1 cellular context compared by ENCODE assay signal in the genomic region with DNA sequence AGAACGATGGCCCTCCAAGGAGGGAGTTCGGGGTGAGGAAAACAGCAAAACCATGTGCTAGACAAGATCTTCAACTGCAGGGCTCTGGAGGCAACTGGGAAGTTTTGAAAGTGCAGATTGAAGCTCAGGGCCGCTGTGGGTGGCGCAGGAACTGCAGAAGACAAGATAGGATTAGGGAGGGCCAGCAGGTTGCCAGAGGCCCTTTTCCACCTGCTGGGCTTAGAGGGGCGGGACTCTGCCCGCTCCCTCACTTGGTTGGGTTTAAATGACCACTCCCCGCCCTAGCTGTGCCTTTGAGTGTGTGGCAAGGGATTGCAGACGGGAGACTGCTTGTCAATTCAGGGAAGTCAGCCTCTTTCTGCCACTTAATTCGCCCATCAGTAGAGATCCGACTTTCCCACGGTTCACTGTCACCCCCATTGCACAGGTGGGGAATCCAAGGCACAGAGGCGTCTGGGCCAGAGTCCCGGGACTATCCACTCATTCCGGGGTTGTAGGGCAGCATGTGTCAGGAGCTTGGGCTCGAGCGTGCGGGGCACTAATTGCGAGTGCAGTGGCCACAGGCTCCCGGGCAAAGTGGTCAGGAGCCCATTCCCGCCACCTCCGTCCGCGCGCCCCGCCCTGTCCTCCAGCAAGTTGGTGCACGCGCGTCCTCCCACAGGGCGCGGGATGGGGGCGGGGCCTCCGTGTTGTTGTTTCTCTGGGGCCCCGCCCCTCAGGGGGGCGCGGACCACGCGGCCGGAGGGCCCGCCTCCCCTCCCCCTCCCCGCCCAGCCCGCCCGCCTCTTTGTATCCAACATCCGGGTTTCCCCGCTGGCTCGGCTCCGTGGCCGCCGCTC.
TF ChIP-seq lines count a peak whose summit lies in the region.

A gene (plus strand): TSS at position 816 of the 839 bp plus-strand sequence. CDS start 433 bp downstream, outside the sequence.

TF ChIP-seq in HepG2, 621 proteins besides CTCF, POLR2A, EP300 and RAD21 (continued from another document and continues in another):
- TF ChIP-seq, protein P1, sequence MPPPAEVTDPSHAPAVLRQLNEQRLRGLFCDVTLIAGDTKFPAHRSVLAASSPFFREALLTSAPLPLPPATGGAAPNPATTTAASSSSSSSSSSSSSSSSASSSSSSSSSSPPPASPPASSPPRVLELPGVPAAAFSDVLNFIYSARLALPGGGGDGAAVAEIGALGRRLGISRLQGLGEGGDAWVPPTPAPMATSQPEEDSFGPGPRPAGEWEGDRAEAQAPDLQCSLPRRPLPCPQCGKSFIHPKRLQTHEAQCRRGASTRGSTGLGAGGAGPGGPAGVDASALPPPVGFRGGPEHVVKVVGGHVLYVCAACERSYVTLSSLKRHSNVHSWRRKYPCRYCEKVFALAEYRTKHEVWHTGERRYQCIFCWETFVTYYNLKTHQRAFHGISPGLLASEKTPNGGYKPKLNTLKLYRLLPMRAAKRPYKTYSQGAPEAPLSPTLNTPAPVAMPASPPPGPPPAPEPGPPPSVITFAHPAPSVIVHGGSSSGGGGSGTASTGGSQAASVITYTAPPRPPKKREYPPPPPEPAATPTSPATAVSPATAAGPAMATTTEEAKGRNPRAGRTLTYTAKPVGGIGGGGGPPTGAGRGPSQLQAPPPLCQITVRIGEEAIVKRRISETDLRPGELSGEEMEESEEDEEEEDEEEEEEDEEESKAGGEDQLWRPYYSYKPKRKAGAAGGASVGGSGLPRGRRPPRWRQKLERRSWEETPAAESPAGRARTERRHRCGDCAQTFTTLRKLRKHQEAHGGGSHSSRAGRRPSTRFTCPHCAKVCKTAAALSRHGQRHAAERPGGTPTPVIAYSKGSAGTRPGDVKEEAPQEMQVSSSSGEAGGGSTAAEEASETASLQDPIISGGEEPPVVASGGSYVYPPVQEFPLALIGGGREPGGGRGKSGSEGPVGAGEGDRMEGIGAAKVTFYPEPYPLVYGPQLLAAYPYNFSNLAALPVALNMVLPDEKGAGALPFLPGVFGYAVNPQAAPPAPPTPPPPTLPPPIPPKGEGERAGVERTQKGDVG (CRISPR knock-in tag; IDR thresholded peaks at IDR 0.05; ENCODE audit: borderline replicate concordance), result no peak
- TF ChIP-seq HES4 (CRISPR knock-in tag; IDR thresholded peaks at IDR 0.05; ENCODE audit: borderline replicate concordance) (no peak), ZMYM3 (CRISPR knock-in tag; IDR thresholded peaks at IDR 0.05) (peak; percentile 51; the same call in 1 of the 2 replicates), ESRRA (CRISPR knock-in tag; IDR thresholded peaks at IDR 0.05; ENCODE audit: low read depth) (no peak), ASH2L (IDR thresholded peaks at IDR 0.05; ENCODE audit: insufficient read length, low read depth, low read length) (no peak), AHR (CRISPR knock-in tag; IDR thresholded peaks at IDR 0.05) (no peak), FOXA1 (IDR thresholded peaks at IDR 0.05) (no peak), FOXA1 (CRISPR knock-in tag; IDR thresholded peaks at IDR 0.05) (no peak; the same call in 1 of the 2 replicates), ZNF225 (CRISPR knock-in tag; IDR thresholded peaks at IDR 0.05) (no peak), RBM22 (optimal IDR thresholded peaks at IDR 0.05; ENCODE audit: low read length) (peak; percentile 69), ZNF264 (CRISPR knock-in tag; IDR thresholded peaks at IDR 0.05) (peak; percentile 87)
- TF ChIP-seq, protein P2, sequence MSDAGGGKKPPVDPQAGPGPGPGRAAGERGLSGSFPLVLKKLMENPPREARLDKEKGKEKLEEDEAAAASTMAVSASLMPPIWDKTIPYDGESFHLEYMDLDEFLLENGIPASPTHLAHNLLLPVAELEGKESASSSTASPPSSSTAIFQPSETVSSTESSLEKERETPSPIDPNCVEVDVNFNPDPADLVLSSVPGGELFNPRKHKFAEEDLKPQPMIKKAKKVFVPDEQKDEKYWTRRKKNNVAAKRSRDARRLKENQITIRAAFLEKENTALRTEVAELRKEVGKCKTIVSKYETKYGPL (CRISPR knock-in tag; IDR thresholded peaks at IDR 0.05), result no peak
- TF ChIP-seq, protein P3, sequence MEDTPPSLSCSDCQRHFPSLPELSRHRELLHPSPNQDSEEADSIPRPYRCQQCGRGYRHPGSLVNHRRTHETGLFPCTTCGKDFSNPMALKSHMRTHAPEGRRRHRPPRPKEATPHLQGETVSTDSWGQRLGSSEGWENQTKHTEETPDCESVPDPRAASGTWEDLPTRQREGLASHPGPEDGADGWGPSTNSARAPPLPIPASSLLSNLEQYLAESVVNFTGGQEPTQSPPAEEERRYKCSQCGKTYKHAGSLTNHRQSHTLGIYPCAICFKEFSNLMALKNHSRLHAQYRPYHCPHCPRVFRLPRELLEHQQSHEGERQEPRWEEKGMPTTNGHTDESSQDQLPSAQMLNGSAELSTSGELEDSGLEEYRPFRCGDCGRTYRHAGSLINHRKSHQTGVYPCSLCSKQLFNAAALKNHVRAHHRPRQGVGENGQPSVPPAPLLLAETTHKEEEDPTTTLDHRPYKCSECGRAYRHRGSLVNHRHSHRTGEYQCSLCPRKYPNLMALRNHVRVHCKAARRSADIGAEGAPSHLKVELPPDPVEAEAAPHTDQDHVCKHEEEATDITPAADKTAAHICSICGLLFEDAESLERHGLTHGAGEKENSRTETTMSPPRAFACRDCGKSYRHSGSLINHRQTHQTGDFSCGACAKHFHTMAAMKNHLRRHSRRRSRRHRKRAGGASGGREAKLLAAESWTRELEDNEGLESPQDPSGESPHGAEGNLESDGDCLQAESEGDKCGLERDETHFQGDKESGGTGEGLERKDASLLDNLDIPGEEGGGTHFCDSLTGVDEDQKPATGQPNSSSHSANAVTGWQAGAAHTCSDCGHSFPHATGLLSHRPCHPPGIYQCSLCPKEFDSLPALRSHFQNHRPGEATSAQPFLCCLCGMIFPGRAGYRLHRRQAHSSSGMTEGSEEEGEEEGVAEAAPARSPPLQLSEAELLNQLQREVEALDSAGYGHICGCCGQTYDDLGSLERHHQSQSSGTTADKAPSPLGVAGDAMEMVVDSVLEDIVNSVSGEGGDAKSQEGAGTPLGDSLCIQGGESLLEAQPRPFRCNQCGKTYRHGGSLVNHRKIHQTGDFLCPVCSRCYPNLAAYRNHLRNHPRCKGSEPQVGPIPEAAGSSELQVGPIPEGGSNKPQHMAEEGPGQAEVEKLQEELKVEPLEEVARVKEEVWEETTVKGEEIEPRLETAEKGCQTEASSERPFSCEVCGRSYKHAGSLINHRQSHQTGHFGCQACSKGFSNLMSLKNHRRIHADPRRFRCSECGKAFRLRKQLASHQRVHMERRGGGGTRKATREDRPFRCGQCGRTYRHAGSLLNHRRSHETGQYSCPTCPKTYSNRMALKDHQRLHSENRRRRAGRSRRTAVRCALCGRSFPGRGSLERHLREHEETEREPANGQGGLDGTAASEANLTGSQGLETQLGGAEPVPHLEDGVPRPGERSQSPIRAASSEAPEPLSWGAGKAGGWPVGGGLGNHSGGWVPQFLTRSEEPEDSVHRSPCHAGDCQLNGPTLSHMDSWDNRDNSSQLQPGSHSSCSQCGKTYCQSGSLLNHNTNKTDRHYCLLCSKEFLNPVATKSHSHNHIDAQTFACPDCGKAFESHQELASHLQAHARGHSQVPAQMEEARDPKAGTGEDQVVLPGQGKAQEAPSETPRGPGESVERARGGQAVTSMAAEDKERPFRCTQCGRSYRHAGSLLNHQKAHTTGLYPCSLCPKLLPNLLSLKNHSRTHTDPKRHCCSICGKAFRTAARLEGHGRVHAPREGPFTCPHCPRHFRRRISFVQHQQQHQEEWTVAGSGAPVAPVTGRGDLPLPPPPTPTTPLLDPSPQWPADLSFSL (CRISPR knock-in tag; IDR thresholded peaks at IDR 0.05), result no peak
- TF ChIP-seq, protein P4, sequence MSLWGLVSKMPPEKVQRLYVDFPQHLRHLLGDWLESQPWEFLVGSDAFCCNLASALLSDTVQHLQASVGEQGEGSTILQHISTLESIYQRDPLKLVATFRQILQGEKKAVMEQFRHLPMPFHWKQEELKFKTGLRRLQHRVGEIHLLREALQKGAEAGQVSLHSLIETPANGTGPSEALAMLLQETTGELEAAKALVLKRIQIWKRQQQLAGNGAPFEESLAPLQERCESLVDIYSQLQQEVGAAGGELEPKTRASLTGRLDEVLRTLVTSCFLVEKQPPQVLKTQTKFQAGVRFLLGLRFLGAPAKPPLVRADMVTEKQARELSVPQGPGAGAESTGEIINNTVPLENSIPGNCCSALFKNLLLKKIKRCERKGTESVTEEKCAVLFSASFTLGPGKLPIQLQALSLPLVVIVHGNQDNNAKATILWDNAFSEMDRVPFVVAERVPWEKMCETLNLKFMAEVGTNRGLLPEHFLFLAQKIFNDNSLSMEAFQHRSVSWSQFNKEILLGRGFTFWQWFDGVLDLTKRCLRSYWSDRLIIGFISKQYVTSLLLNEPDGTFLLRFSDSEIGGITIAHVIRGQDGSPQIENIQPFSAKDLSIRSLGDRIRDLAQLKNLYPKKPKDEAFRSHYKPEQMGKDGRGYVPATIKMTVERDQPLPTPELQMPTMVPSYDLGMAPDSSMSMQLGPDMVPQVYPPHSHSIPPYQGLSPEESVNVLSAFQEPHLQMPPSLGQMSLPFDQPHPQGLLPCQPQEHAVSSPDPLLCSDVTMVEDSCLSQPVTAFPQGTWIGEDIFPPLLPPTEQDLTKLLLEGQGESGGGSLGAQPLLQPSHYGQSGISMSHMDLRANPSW (CRISPR knock-in tag; IDR thresholded peaks at IDR 0.05; ENCODE audit: borderline replicate concordance), result no peak
- TF ChIP-seq, protein P5, sequence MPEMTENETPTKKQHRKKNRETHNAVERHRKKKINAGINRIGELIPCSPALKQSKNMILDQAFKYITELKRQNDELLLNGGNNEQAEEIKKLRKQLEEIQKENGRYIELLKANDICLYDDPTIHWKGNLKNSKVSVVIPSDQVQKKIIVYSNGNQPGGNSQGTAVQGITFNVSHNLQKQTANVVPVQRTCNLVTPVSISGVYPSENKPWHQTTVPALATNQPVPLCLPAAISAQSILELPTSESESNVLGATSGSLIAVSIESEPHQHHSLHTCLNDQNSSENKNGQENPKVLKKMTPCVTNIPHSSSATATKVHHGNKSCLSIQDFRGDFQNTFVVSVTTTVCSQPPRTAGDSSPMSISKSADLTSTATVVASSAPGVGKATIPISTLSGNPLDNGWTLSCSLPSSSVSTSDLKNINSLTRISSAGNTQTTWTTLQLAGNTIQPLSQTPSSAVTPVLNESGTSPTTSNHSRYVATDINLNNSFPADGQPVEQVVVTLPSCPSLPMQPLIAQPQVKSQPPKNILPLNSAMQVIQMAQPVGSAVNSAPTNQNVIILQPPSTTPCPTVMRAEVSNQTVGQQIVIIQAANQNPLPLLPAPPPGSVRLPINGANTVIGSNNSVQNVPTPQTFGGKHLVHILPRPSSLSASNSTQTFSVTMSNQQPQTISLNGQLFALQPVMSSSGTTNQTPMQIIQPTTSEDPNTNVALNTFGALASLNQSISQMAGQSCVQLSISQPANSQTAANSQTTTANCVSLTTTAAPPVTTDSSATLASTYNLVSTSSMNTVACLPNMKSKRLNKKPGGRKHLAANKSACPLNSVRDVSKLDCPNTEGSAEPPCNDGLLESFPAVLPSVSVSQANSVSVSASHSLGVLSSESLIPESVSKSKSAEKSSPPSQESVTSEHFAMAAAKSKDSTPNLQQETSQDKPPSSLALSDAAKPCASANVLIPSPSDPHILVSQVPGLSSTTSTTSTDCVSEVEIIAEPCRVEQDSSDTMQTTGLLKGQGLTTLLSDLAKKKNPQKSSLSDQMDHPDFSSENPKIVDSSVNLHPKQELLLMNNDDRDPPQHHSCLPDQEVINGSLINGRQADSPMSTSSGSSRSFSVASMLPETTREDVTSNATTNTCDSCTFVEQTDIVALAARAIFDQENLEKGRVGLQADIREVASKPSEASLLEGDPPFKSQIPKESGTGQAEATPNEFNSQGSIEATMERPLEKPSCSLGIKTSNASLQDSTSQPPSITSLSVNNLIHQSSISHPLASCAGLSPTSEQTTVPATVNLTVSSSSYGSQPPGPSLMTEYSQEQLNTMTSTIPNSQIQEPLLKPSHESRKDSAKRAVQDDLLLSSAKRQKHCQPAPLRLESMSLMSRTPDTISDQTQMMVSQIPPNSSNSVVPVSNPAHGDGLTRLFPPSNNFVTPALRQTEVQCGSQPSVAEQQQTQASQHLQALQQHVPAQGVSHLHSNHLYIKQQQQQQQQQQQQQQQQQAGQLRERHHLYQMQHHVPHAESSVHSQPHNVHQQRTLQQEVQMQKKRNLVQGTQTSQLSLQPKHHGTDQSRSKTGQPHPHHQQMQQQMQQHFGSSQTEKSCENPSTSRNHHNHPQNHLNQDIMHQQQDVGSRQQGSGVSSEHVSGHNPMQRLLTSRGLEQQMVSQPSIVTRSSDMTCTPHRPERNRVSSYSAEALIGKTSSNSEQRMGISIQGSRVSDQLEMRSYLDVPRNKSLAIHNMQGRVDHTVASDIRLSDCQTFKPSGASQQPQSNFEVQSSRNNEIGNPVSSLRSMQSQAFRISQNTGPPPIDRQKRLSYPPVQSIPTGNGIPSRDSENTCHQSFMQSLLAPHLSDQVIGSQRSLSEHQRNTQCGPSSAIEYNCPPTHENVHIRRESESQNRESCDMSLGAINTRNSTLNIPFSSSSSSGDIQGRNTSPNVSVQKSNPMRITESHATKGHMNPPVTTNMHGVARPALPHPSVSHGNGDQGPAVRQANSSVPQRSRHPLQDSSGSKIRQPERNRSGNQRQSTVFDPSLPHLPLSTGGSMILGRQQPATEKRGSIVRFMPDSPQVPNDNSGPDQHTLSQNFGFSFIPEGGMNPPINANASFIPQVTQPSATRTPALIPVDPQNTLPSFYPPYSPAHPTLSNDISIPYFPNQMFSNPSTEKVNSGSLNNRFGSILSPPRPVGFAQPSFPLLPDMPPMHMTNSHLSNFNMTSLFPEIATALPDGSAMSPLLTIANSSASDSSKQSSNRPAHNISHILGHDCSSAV (CRISPR knock-in tag; IDR thresholded peaks at IDR 0.05; ENCODE audit: borderline replicate concordance), result no peak
- TF ChIP-seq, protein P6, sequence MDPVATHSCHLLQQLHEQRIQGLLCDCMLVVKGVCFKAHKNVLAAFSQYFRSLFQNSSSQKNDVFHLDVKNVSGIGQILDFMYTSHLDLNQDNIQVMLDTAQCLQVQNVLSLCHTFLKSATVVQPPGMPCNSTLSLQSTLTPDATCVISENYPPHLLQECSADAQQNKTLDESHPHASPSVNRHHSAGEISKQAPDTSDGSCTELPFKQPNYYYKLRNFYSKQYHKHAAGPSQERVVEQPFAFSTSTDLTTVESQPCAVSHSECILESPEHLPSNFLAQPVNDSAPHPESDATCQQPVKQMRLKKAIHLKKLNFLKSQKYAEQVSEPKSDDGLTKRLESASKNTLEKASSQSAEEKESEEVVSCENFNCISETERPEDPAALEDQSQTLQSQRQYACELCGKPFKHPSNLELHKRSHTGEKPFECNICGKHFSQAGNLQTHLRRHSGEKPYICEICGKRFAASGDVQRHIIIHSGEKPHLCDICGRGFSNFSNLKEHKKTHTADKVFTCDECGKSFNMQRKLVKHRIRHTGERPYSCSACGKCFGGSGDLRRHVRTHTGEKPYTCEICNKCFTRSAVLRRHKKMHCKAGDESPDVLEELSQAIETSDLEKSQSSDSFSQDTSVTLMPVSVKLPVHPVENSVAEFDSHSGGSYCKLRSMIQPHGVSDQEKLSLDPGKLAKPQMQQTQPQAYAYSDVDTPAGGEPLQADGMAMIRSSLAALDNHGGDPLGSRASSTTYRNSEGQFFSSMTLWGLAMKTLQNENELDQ (CRISPR knock-in tag; IDR thresholded peaks at IDR 0.05; ENCODE audit: borderline replicate concordance), result no peak
- TF ChIP-seq, protein P7, sequence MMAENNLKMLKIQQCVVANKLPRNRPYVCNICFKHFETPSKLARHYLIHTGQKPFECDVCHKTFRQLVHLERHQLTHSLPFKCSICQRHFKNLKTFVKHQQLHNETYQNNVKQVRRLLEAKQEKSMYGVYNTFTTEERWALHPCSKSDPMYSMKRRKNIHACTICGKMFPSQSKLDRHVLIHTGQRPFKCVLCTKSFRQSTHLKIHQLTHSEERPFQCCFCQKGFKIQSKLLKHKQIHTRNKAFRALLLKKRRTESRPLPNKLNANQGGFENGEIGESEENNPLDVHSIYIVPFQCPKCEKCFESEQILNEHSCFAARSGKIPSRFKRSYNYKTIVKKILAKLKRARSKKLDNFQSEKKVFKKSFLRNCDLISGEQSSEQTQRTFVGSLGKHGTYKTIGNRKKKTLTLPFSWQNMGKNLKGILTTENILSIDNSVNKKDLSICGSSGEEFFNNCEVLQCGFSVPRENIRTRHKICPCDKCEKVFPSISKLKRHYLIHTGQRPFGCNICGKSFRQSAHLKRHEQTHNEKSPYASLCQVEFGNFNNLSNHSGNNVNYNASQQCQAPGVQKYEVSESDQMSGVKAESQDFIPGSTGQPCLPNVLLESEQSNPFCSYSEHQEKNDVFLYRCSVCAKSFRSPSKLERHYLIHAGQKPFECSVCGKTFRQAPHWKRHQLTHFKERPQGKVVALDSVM (CRISPR knock-in tag; IDR thresholded peaks at IDR 0.05), result no peak
